14 cellular contexts compared by ENCODE assay signal in genomic region chr7:99953649-99954048, GRCh38. TPM values are rescaled to one million over a fixed set of nuclear protein-coding genes. Genes with fewer than 3 reads are reported as not detected.
A peak's percentile ranks its signal among the peaks of the same experiment; 100 is the strongest.
DNase-seq lines count a peak whose midpoint lies in the region; ATAC-seq and TF ChIP-seq lines count a peak whose summit lies in the region.
"Had no signal": no experiment of that assay in that cellular context is flagged by ENCODE, and none has a peak within 500 bp of the region (broad histone marks: within the 10 kb centered on the region; RNA-seq: fewer than 3 reads in every experiment).

No MANE protein-coding gene starts in this region.

- no peak for DNase-seq in natural killer cell treated with Interleukin-12 subunit alpha and Interleukin-12 subunit beta and Interleukin-15 and Interleukin-18, amount 100 ng/mL, for 72 hours (ENCODE audit: low spot score)
- no peak for DNase-seq in natural killer cell
- DNase-seq in SIG-M5 (lab: John Stamatoyannopoulos, UW) = peak; percentile 18
- DNase-seq in fibroblast of the conjunctiva (ENCODE audit: low read depth) = peak; percentile 22
- peak; percentile 88 for DNase-seq in upper lobe of right lung
- DNase-seq in middle frontal gyrus (ENCODE audit: extremely low spot score, low spot score) = no peak
- no peak for DNase-seq in ovary
- DNase-seq: CD4-positive, alpha-beta memory T cell; cortex of kidney; hippocampal formation; NCI-H345; stimulated activated naive CD4-positive, alpha-beta T cell treated with Interleukin-2 at 50 U/mL for 16 hours had no signal

- H3K27ac Mint-ChIP-seq in natural killer cell treated with Interleukin-12 subunit alpha and Interleukin-12 subunit beta and Interleukin-15 and Interleukin-18, amount 100 ng/mL, for 72 hours = peak overlapping the region in 1 of 2 donors; percentile 47
- no peak overlapping the region for H3K27ac Mint-ChIP-seq in natural killer cell
- H3K27ac Mint-ChIP-seq: CD4-positive, alpha-beta memory T cell; T-helper 1 cell treated with Interleukin-12 subunit alpha and Interleukin-12 subunit beta and Interleukin-4 antibody, amounts not matched to agents 30 μg/mL and 1 μg/mL, for 36 hours had no signal

- H3K9me3 ChIP-seq in upper lobe of right lung (no peaks in the 10 kb centered on the region), ovary (no peaks in the 10 kb centered on the region)

- ATAC-seq in natural killer cell treated with Interleukin-12 subunit alpha and Interleukin-12 subunit beta and Interleukin-15 and Interleukin-18, amount 100 ng/mL, for 72 hours = peak; percentile 86 to 89
- ATAC-seq in natural killer cell (no peak), upper lobe of right lung (peak; percentile 96), HG03439 (IDR thresholded peaks at IDR 0.05; ENCODE audit: unreplicated experiment) (no peak)

- H3K36me3 Mint-ChIP-seq in natural killer cell treated with Interleukin-12 subunit alpha and Interleukin-12 subunit beta and Interleukin-15 and Interleukin-18, amount 100 ng/mL, for 72 hours = no peaks in the 10 kb centered on the region
- H3K36me3 Mint-ChIP-seq in natural killer cell = no peaks in the 10 kb centered on the region
- H3K36me3 Mint-ChIP-seq: CD4-positive, alpha-beta memory T cell had no signal

- no peak overlapping the region for H3K4me3 Mint-ChIP-seq in natural killer cell treated with Interleukin-12 subunit alpha and Interleukin-12 subunit beta and Interleukin-15 and Interleukin-18, amount 100 ng/mL, for 72 hours
- H3K4me3 Mint-ChIP-seq in natural killer cell = no peak overlapping the region
- H3K4me3 Mint-ChIP-seq: CD4-positive, alpha-beta memory T cell; T-helper 1 cell treated with Interleukin-12 subunit alpha and Interleukin-12 subunit beta and Interleukin-4 antibody, amounts not matched to agents 30 μg/mL and 1 μg/mL, for 36 hours had no signal

- WGBS in ovary, 3 donors = 80 to 81% (median 81%) methylated on average over 3 of the region's 3 CpGs

- H3K27ac ChIP-seq in upper lobe of right lung (peak overlapping the region; percentile 77), ovary (no peak overlapping the region)

- H3K4me1 Mint-ChIP-seq in natural killer cell treated with Interleukin-12 subunit alpha and Interleukin-12 subunit beta and Interleukin-15 and Interleukin-18, amount 100 ng/mL, for 72 hours (ENCODE audit: low read depth in 2 of 2) = peaks cover 3 to 4% of the 10 kb centered on the region in 2 donors
- H3K4me1 Mint-ChIP-seq in natural killer cell = no peaks in the 10 kb centered on the region
- H3K4me1 Mint-ChIP-seq: CD4-positive, alpha-beta memory T cell had no signal

- H3K4me1 ChIP-seq in upper lobe of right lung = peaks cover 3% of the 10 kb centered on the region
- H3K4me1 ChIP-seq in ovary (ENCODE audit: insufficient read depth) = no peaks in the 10 kb centered on the region

- H3K36me3 ChIP-seq in upper lobe of right lung = no peaks in the 10 kb centered on the region
- H3K36me3 ChIP-seq in ovary = no peaks in the 10 kb centered on the region

- TF ChIP-seq POLR2A in ovary (IDR thresholded peaks at IDR 0.05) = no peak

- intact Hi-C loops in natural killer cell (cut with micrococcal nuclease) (no loop called here), upper lobe of right lung (cut with DNase I) (no loop called here), ovary (cut with DNase I) (no loop called here)

- no peak overlapping the region for H3K4me3 ChIP-seq in upper lobe of right lung
- H3K4me3 ChIP-seq in ovary = no peak overlapping the region

- peaks cover 29 to 32% of the 10 kb centered on the region in 2 donors for H3K27me3 Mint-ChIP-seq in natural killer cell treated with Interleukin-12 subunit alpha and Interleukin-12 subunit beta and Interleukin-15 and Interleukin-18, amount 100 ng/mL, for 72 hours
- peaks cover 31 to 43% of the 10 kb centered on the region in 2 donors for H3K27me3 Mint-ChIP-seq in natural killer cell (ENCODE audit: low read depth in 2 of 2)

- no peak for TF ChIP-seq EP300 in ovary (IDR thresholded peaks at IDR 0.05)

- H3K9me3 Mint-ChIP-seq in natural killer cell treated with Interleukin-12 subunit alpha and Interleukin-12 subunit beta and Interleukin-15 and Interleukin-18, amount 100 ng/mL, for 72 hours = peaks cover 3% of the 10 kb centered on the region
- H3K9me3 Mint-ChIP-seq in natural killer cell = no peaks in the 10 kb centered on the region

- no peak for TF ChIP-seq CTCF in natural killer cell (IDR thresholded peaks at IDR 0.05)
- no peak for TF ChIP-seq CTCF in upper lobe of right lung (IDR thresholded peaks at IDR 0.05)
- no peak for TF ChIP-seq CTCF in ovary (IDR thresholded peaks at IDR 0.05)

- H3K27me3 ChIP-seq in upper lobe of right lung (no peaks in the 10 kb centered on the region), ovary (no peaks in the 10 kb centered on the region)

RNA-seq across cellular contexts. Expression of gene AZGP1, which starts 22.2 kb away (rescaled TPM):
- not detected for total RNA-seq in natural killer cell treated with Interleukin-12 subunit alpha and Interleukin-12 subunit beta and Interleukin-15 and Interleukin-18, amount 100 ng/mL, for 72 hours
- not detected for total RNA-seq in natural killer cell
- 87.7 TPM for total RNA-seq in upper lobe of right lung
- total RNA-seq in ovary = 10 to 100 TPM in 1 of 7 donors, 1 to 10 TPM in 3, under 1 TPM in 3; 0.34 to 21.3 (median 2.3) TPM
- polyA plus RNA-seq in ovary = 1 to 10 TPM; 1.3 to 5.4 TPM
- total RNA-seq: CD4-positive, alpha-beta memory T cell had no signal
- polyA plus RNA-seq: CD4-positive, alpha-beta memory T cell had no signal

RNA-seq across cellular contexts. Expression of gene GJC3, which starts 24.2 kb away (rescaled TPM):
- not detected for total RNA-seq in natural killer cell treated with Interleukin-12 subunit alpha and Interleukin-12 subunit beta and Interleukin-15 and Interleukin-18, amount 100 ng/mL, for 72 hours
- not detected for total RNA-seq in natural killer cell
- total RNA-seq in upper lobe of right lung = not detected
- 1 to 10 TPM in 1 of 7 donors, under 1 TPM in 3, not detected in 3; 0.18 to 1.3 (median 0.29) TPM for total RNA-seq in ovary
- polyA plus RNA-seq in ovary = under 1 TPM; 0.42 to 0.45 TPM

RNA-seq across cellular contexts. Expression of gene TRIM4, which starts 34.3 kb away (rescaled TPM):
- total RNA-seq in natural killer cell treated with Interleukin-12 subunit alpha and Interleukin-12 subunit beta and Interleukin-15 and Interleukin-18, amount 100 ng/mL, for 72 hours = 10 to 100 TPM; 29.9 to 30.8 TPM
- total RNA-seq in natural killer cell (10 to 100 TPM; 16.8 to 28.1 (median 22.4) TPM), upper lobe of right lung (32.6 TPM), ovary (10 to 100 TPM; 31.7 to 58.9 (median 45.1) TPM)
- polyA plus RNA-seq in ovary = 10 to 100 TPM; 42.2 to 64.8 TPM

Comparison
In these comparisons a context has a peak if more than half of its experiments do, and no peak if none do; other contexts are left out.
1. ATAC-seq: peak in natural killer cell treated with Interleukin-12 subunit alpha and Interleukin-12 subunit beta and Interleukin-15 and Interleukin-18, amount 100 ng/mL, for 72 hours (2 of 2) and upper lobe of right lung (single experiment); none in natural killer cell (0 of 3) and HG03439 (single experiment).
2. DNase-seq: peak in SIG-M5 (single experiment), fibroblast of the conjunctiva (single experiment) and upper lobe of right lung (single experiment); none in natural killer cell treated with Interleukin-12 subunit alpha and Interleukin-12 subunit beta and Interleukin-15 and Interleukin-18, amount 100 ng/mL, for 72 hours (single experiment), natural killer cell (single experiment), middle frontal gyrus (single experiment) and ovary (0 of 5).